In the genomic region with DNA sequence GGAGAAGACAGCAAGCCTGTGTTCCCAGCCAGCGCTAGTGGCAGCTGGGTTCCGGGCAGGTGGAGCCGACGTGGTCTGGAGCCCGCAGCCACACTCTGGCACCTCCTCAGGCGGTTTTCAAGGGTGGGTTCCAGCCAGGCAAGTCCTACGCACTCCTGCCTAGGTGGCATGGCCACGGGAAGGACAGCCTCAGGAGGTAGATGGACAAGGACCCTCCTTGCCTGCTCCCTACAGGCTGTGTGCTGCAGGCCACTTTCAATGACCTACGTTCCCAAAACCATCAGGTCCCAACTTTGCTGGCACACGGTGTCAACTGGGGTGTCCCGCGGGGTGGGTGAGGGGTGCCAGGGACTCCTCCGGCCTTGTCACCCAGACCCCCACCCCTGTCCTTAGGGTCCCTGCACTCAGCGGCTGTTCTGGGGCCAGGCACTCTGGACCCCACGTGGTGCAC, we compare ENCODE assay signal across 1 cellular context.
A peak's percentile ranks its signal among the peaks of the same experiment; 100 is the strongest.
TF ChIP-seq lines count a peak whose summit lies in the region.

No MANE protein-coding gene starts in this region.

TF ChIP-seq in HepG2, 621 proteins besides CTCF, POLR2A, EP300 and RAD21:
- TF ChIP-seq TCF12 (IDR thresholded peaks at IDR 0.05) = no peak
- TF ChIP-seq TCF12 (CRISPR knock-in tag; IDR thresholded peaks at IDR 0.05) = no peak
- peak; percentile 19; the same call in 1 of the 2 replicates for TF ChIP-seq ZNF274 (CRISPR knock-in tag; IDR thresholded peaks at IDR 0.05)
- TF ChIP-seq SNRNP70 (IDR thresholded peaks at IDR 0.05; ENCODE audit: low read depth, low read length) = no peak
- TF ChIP-seq, protein P1, sequence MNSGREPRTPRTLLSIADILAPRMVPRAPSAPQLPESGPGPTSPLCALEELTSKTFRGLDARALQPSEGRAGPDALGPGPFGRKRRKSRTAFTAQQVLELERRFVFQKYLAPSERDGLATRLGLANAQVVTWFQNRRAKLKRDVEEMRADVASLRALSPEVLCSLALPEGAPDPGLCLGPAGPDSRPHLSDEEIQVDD (CRISPR knock-in tag; IDR thresholded peaks at IDR 0.05; ENCODE audit: borderline replicate concordance) = no peak
- TF ChIP-seq NR1H2 (CRISPR knock-in tag; IDR thresholded peaks at IDR 0.05; ENCODE audit: borderline replicate concordance, low read depth) = no peak
- TF ChIP-seq, protein P2, sequence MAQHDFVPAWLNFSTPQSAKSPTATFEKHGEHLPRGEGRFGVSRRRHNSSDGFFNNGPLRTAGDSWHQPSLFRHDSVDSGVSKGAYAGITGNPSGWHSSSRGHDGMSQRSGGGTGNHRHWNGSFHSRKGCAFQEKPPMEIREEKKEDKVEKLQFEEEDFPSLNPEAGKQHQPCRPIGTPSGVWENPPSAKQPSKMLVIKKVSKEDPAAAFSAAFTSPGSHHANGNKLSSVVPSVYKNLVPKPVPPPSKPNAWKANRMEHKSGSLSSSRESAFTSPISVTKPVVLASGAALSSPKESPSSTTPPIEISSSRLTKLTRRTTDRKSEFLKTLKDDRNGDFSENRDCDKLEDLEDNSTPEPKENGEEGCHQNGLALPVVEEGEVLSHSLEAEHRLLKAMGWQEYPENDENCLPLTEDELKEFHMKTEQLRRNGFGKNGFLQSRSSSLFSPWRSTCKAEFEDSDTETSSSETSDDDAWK (CRISPR knock-in tag; IDR thresholded peaks at IDR 0.05) = no peak
- TF ChIP-seq RBAK (CRISPR knock-in tag; IDR thresholded peaks at IDR 0.05) = no peak
- TF ChIP-seq RBM22 (optimal IDR thresholded peaks at IDR 0.05; ENCODE audit: low read length) = peak; percentile 92
- TF ChIP-seq AGO2 (optimal IDR thresholded peaks at IDR 0.05; ENCODE audit: low read depth, low read length) = peak; percentile 99
- no peak for TF ChIP-seq ARNT2 (CRISPR knock-in tag; IDR thresholded peaks at IDR 0.05; ENCODE audit: low read depth)
- TF ChIP-seq MIER3 (CRISPR knock-in tag; IDR thresholded peaks at IDR 0.05; ENCODE audit: borderline replicate concordance) = no peak
- 0 out of 2 replicates have a peak, but pooled peaks have one; percentile 10 for TF ChIP-seq ATF7-NPFF (CRISPR knock-in tag; IDR thresholded peaks at IDR 0.05; ENCODE audit: low read depth)
- no peak for TF ChIP-seq ZNF766 (CRISPR knock-in tag; IDR thresholded peaks at IDR 0.05; ENCODE audit: borderline replicate concordance)
- no peak for TF ChIP-seq ZNF136 (CRISPR knock-in tag; IDR thresholded peaks at IDR 0.05; ENCODE audit: low read depth)
- TF ChIP-seq ZSCAN21 (CRISPR knock-in tag; IDR thresholded peaks at IDR 0.05; ENCODE audit: borderline replicate concordance) = peak; percentile 29; the same call in 1 of the 2 replicates
- no peak for TF ChIP-seq FOXA1 (IDR thresholded peaks at IDR 0.05)
- no peak for TF ChIP-seq FOXA1 (CRISPR knock-in tag; IDR thresholded peaks at IDR 0.05)
- TF ChIP-seq FOXK2 (IDR thresholded peaks at IDR 0.05) = no peak
- no peak for TF ChIP-seq NFE2L2 (IDR thresholded peaks at IDR 0.05; ENCODE audit: low read length)
- TF ChIP-seq AGO1 (IDR thresholded peaks at IDR 0.05; ENCODE audit: low read depth, low read length, poor library complexity, severe bottlenecking) = peak; percentile 33
- TF ChIP-seq ZSCAN9 (CRISPR knock-in tag; IDR thresholded peaks at IDR 0.05; ENCODE audit: borderline replicate concordance) = no peak
- TF ChIP-seq SRSF4 (IDR thresholded peaks at IDR 0.05; ENCODE audit: low read depth, low read length, poor library complexity, severe bottlenecking) = no peak
- no peak for TF ChIP-seq ZNF430 (CRISPR knock-in tag; IDR thresholded peaks at IDR 0.05)
- no peak for TF ChIP-seq ZNF510 (CRISPR knock-in tag; IDR thresholded peaks at IDR 0.05; ENCODE audit: low read depth)
- TF ChIP-seq NBN (conservative IDR thresholded peaks at IDR 0.05) = no peak
- no peak for TF ChIP-seq ZNF18 (CRISPR knock-in tag; IDR thresholded peaks at IDR 0.05; ENCODE audit: insufficient replicate concordance)
- no peak for TF ChIP-seq SMAD9 (CRISPR knock-in tag; IDR thresholded peaks at IDR 0.05)
- no peak for TF ChIP-seq LCORL (IDR thresholded peaks at IDR 0.05)
- TF ChIP-seq LCORL (CRISPR knock-in tag; IDR thresholded peaks at IDR 0.05) = no peak
- TF ChIP-seq ZNF792 (CRISPR knock-in tag; IDR thresholded peaks at IDR 0.05) = no peak
- TF ChIP-seq ZNF687 (CRISPR knock-in tag; IDR thresholded peaks at IDR 0.05) = peak; percentile 20
- TF ChIP-seq ZFP37 (CRISPR knock-in tag; IDR thresholded peaks at IDR 0.05; ENCODE audit: borderline replicate concordance) = no peak
- TF ChIP-seq POLR2G (IDR thresholded peaks at IDR 0.05; ENCODE audit: low read depth, low read length) = peak; percentile 62; the same call in 1 of the 2 replicates
- TF ChIP-seq PAF1 (CRISPR knock-in tag; IDR thresholded peaks at IDR 0.05) = peak; percentile 68; the same call in 1 of the 2 replicates
- no peak for TF ChIP-seq FOXP1 (IDR thresholded peaks at IDR 0.05)
- no peak for TF ChIP-seq FOXP1 (CRISPR knock-in tag; IDR thresholded peaks at IDR 0.05)
TF ChIP-seq in HepG2: peak in this region for 9.
